ENCODE assay signal across 8 cellular contexts in the genomic region with DNA sequence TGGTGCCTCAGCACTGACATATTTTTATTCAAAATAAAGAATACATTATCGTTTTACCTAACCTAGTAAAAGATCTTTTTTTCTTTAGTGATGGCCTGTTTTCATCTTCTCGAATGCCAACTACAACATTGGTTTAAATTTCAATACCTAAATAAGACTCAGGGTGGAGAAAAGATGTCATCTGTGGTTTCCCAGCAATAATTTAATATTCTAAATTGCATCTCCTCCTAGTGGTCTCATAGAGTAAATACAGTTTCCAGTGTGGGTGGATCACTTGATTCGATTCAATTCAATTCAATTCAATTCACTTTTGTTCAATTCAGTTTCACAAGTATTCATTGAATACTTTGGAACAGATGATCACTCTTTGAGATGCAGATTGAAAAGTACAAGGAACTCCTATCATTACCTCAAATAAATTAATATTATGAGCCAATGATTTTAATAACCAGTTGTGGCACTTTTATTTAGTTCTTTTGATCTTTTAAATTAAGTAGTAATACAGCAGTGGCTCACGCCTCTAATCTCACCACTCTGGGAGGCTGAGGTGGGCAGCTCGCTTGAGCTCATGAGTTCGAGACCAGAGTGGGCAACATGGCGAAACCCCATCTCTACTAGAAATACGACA.
DNase-seq lines count a peak whose midpoint lies in the region; ATAC-seq and TF ChIP-seq lines count a peak whose summit lies in the region.

No MANE protein-coding gene starts in this region.

- TF ChIP-seq CTCF in epithelial cell of proximal tubule (conservative IDR thresholded peaks at IDR 0.05; ENCODE audit: low read depth, low read length) (peak; percentile 62), stomach (IDR thresholded peaks at IDR 0.05) (peak in 5 of 7 experiments; percentile 39 to 66 (median 50))

- DNase-seq in NCI-H2081 (lab: John Stamatoyannopoulos, UW) (peak; percentile 3 to 14), NCI-H2081 treated with DMSO at 0.1 percent for 48 hours (lab: John Stamatoyannopoulos, UW) (no peak), NCI-H446 treated with DMSO at 0.1 percent for 48 hours (lab: John Stamatoyannopoulos, UW) (peak; percentile 51), epithelial cell of proximal tubule (ENCODE audit: low read depth) (no peak), stomach (no peak), ecto neural progenitor cell (ENCODE audit: low spot score) (no peak)

- no peak overlapping the region for H3K27ac ChIP-seq in stomach

- TF ChIP-seq POLR2A in stomach (IDR thresholded peaks at IDR 0.05): no peak

- H3K4me3 ChIP-seq in epithelial cell of proximal tubule (ENCODE audit: low read depth, low read length) (no peak overlapping the region), stomach (no peak overlapping the region)

- WGBS in stomach, 5 donors: 65 to 74% (median 69%) methylated on average over 8 of the region's 8 CpGs

- intact Hi-C loops in stomach (cut with DNase I; ENCODE audit: low total_unique reads): loop anchor here (5.0 kb wide), 1 partner anchor 430 kb away; a partner anchor contains a TSS

- no peak for ATAC-seq in HG03175 (IDR thresholded peaks at IDR 0.05; ENCODE audit: unreplicated experiment)
- no peak for ATAC-seq in GM21529 (IDR thresholded peaks at IDR 0.05; ENCODE audit: unreplicated experiment)

- H3K4me1 ChIP-seq in stomach: peaks cover 0 to 7% (median 0%) of the 10 kb centered on the region in 4 donors

- no peaks in the 10 kb centered on the region for H3K27me3 ChIP-seq in stomach

- no peaks in the 10 kb centered on the region for H3K36me3 ChIP-seq in stomach

- no peak for TF ChIP-seq EP300 in stomach (IDR thresholded peaks at IDR 0.05)

- H3K9me3 ChIP-seq in stomach: peaks cover 0 to 10% (median 2%) of the 10 kb centered on the region in 4 donors

Comparison
In these comparisons a context has a peak if more than half of its experiments do, and no peak if none do; other contexts are left out.
1. DNase-seq: peak in NCI-H2081 (2 of 2) and NCI-H446 treated with DMSO at 0.1 percent for 48 hours (single experiment); none in NCI-H2081 treated with DMSO at 0.1 percent for 48 hours (single experiment), epithelial cell of proximal tubule (single experiment), stomach (single experiment) and ecto neural progenitor cell (single experiment).